Comparison of ENCODE assay signal across 14 cellular contexts in genomic region chr9:77830618-77831285, GRCh38.
"Had no signal": no experiment of that assay in that cellular context is flagged by ENCODE, and none has a peak within 500 bp of the region (broad histone marks: within the 10 kb centered on the region; RNA-seq: fewer than 3 reads in every experiment).

No MANE protein-coding gene starts in this region.

- H3K9me3 Mint-ChIP-seq: activated naive CD4-positive, alpha-beta T cell treated with anti-CD3 and anti-CD28 coated beads, Interleukin-2, amount 10 ng/mL, durations not matched to agents 7 days and 5 days; activated T-helper 2 cell treated with anti-CD3 and anti-CD28 coated beads, Interferon-gamma antibody, Interleukin-2, Interleukin-4, amounts not matched to agents 10 μg/mL and 5 μg/mL and 100 μg/mL, durations not matched to agents 14 hours and 24 hours and 36 hours; neural progenitor cell; T-cell had no signal

- H3K9ac ChIP-seq: neural progenitor cell had no signal

- H3K27ac Mint-ChIP-seq: activated naive CD4-positive, alpha-beta T cell treated with anti-CD3 and anti-CD28 coated beads, Interleukin-2, amount 10 ng/mL, durations not matched to agents 7 days and 5 days; activated T-helper 2 cell treated with anti-CD3 and anti-CD28 coated beads, Interferon-gamma antibody, Interleukin-2, Interleukin-4, amounts not matched to agents 10 μg/mL and 5 μg/mL and 100 μg/mL, durations not matched to agents 14 hours and 24 hours and 36 hours; neural progenitor cell; T-cell had no signal

- H3K4me3 Mint-ChIP-seq: activated naive CD4-positive, alpha-beta T cell treated with anti-CD3 and anti-CD28 coated beads, Interleukin-2, amount 10 ng/mL, durations not matched to agents 7 days and 5 days; neural progenitor cell; T-cell had no signal

- H3K27me3 Mint-ChIP-seq: activated naive CD4-positive, alpha-beta T cell treated with anti-CD3 and anti-CD28 coated beads, Interleukin-2, amount 10 ng/mL, durations not matched to agents 7 days and 5 days; T-cell had no signal

- DNase-seq: activated naive CD4-positive, alpha-beta T cell treated with anti-CD3 and anti-CD28 coated beads, Interleukin-2, amount 10 ng/mL, durations not matched to agents 7 days and 5 days; dorsolateral prefrontal cortex; heart left ventricle; midbrain; ovary; sigmoid colon; stimulated activated CD4-positive, alpha-beta T cell treated with anti-CD3 and anti-CD28 coated beads, Interleukin-1b, Interleukin-23, amount 100 ng/mL, for 48 hours; T-cell; T-helper 9 cell had no signal

- H3K36me3 Mint-ChIP-seq: neural progenitor cell had no signal

- H3K4me3 ChIP-seq: cardiac muscle cell, dorsolateral prefrontal cortex, heart left ventricle, lung, neural progenitor cell, ovary, sigmoid colon had no signal

- ATAC-seq: esophagus mucosa, heart left ventricle, T-cell had no signal

- H3K9me3 ChIP-seq: heart left ventricle, ovary, sigmoid colon had no signal

- H3K4me2 ChIP-seq: neural progenitor cell had no signal

- H3K27ac ChIP-seq: cardiac muscle cell, heart left ventricle, neural progenitor cell, sigmoid colon had no signal

- H3K27me3 ChIP-seq: cardiac muscle cell, dorsolateral prefrontal cortex, heart left ventricle, neural progenitor cell, ovary, sigmoid colon had no signal

- H3K36me3 ChIP-seq: cardiac muscle cell, heart left ventricle, neural progenitor cell, ovary, sigmoid colon had no signal

- H2AFZ ChIP-seq: neural progenitor cell had no signal
